ENCODE assay signal across 2 cellular contexts in genomic region chr4:105192910-105193309, GRCh38.
TF ChIP-seq lines count a peak whose summit lies in the region.

No MANE protein-coding gene starts in this region.

TF ChIP-seq in SK-N-SH, 30 proteins besides CTCF, POLR2A, EP300 and RAD21:
- TF ChIP-seq JUND (IDR thresholded peaks at IDR 0.05) (no peak), ELF1 (IDR thresholded peaks at IDR 0.05) (no peak), PBX3 (IDR thresholded peaks at IDR 0.05) (no peak), NFIC (IDR thresholded peaks at IDR 0.05; ENCODE audit: borderline replicate concordance) (no peak), MXI1 (IDR thresholded peaks at IDR 0.05; ENCODE audit: low read depth, low read length) (no peak), RXRA (IDR thresholded peaks at IDR 0.05; ENCODE audit: borderline replicate concordance, low read depth) (no peak), IRF3 (IDR thresholded peaks at IDR 0.05; ENCODE audit: low read depth, low read length) (no peak)
TF ChIP-seq in SK-N-SH: peak in this region for 0.

TF ChIP-seq in SK-N-SH treated with all-trans-retinoic acid at 6 μM for 48 hours, 23 proteins besides CTCF, POLR2A, EP300 and RAD21:
- TF ChIP-seq ARNTL (CRISPR knock-in tag; IDR thresholded peaks at IDR 0.05; ENCODE audit: borderline replicate concordance, low read depth) = no peak
- no peak for TF ChIP-seq TCF4 (CRISPR knock-in tag; IDR thresholded peaks at IDR 0.05; ENCODE audit: borderline replicate concordance)
- TF ChIP-seq CSRNP3 (CRISPR knock-in tag; IDR thresholded peaks at IDR 0.05) = no peak
- TF ChIP-seq ESRRG (CRISPR knock-in tag; IDR thresholded peaks at IDR 0.05) = no peak
- TF ChIP-seq ZNF70 (CRISPR knock-in tag; IDR thresholded peaks at IDR 0.05) = no peak
